In the genomic region with DNA sequence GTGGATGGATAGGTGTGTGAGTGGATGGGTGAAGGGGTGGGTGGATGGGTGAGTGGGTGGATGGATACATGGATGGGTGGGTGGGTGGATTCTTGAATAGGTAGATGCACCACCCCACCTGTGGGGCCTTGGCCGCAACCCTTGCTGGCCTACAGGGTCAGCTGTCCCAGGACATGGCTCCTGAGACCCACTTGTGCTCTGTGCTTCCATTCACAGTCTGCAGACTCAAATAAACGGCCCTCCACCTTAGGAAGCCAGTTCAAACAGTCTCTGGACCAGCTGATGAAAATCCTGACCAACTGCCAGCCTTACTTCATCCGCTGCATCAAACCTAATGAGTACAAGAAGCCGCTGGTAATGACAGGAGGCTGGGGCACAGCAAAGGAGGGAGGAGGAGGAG, we compare ENCODE assay signal across 19 cellular contexts. TPM values are rescaled to one million over a fixed set of nuclear protein-coding genes. Genes with fewer than 3 reads are reported as not detected.
DNase-seq lines count a peak whose midpoint lies in the region; ATAC-seq and TF ChIP-seq lines count a peak whose summit lies in the region.
"Had no signal": no experiment of that assay in that cellular context is flagged by ENCODE, and none has a peak within 500 bp of the region (broad histone marks: within the 10 kb centered on the region; RNA-seq: fewer than 3 reads in every experiment).

No MANE protein-coding gene starts in this region.

- no peaks in the 10 kb centered on the region for H3K27me3 ChIP-seq in right atrium auricular region
- no peaks in the 10 kb centered on the region for H3K27me3 ChIP-seq in HAP-1 (ENCODE audit: low read depth)

- intact Hi-C loops in cardiac septum (cut with DNase I), result loop anchor here (5.0 kb wide), 2 partner anchors 102 to 282 kb away; no protein-coding TSS in a partner anchor

- no peak overlapping the region for H3K27ac ChIP-seq in right atrium auricular region
- H3K27ac ChIP-seq: A549 had no signal

- TF ChIP-seq CTCF in right atrium auricular region (IDR thresholded peaks at IDR 0.05) (no peak), chondrocyte (IDR thresholded peaks at IDR 0.05) (no peak), osteocyte (IDR thresholded peaks at IDR 0.05) (no peak)

- H3K36me3 Mint-ChIP-seq in chondrocyte (ENCODE audit: low read depth) (no peaks in the 10 kb centered on the region), osteocyte (ENCODE audit: unreplicated experiment) (no peaks in the 10 kb centered on the region)

- H3K9me3 Mint-ChIP-seq in chondrocyte (ENCODE audit: low read depth) (no peaks in the 10 kb centered on the region), osteocyte (ENCODE audit: unreplicated experiment) (no peaks in the 10 kb centered on the region)
- H3K9me3 Mint-ChIP-seq: H9, IgD-negative memory B cell had no signal

- H3K4me1 ChIP-seq in right atrium auricular region, result no peaks in the 10 kb centered on the region
- no peaks in the 10 kb centered on the region for H3K4me1 ChIP-seq in HAP-1
- H3K4me1 ChIP-seq: A549 had no signal

- H3K4me3 ChIP-seq in right atrium auricular region (no peak overlapping the region), HAP-1 (no peak overlapping the region)
- H3K4me3 ChIP-seq: A549 had no signal

- H3K36me3 ChIP-seq in right atrium auricular region (no peaks in the 10 kb centered on the region), HAP-1 (replicated peaks) (no peaks in the 10 kb centered on the region)

- H3K9me3 ChIP-seq in right atrium auricular region (no peaks in the 10 kb centered on the region), HAP-1 (no peaks in the 10 kb centered on the region)
- H3K9me3 ChIP-seq: A549 had no signal

- peak; percentile 9 for DNase-seq in cardiac septum (ENCODE audit: low spot score)
- DNase-seq in right atrium auricular region (ENCODE audit: low spot score), result no peak
- DNase-seq in chondrocyte (ENCODE audit: low spot score), result peak; percentile 66
- peak; percentile 59 for DNase-seq in osteocyte (ENCODE audit: extremely low spot score, unreplicated experiment)
- DNase-seq in GF-D8 (lab: John Stamatoyannopoulos, UW), result no peak
- DNase-seq in HAP-1 (ENCODE audit: low spot score in 2 of 2), result no peak
- DNase-seq: C1 segment of cervical spinal cord, DMS 273 treated with DMSO at 0.1 percent for 48 hours, H9, NCI-H1105, NCI-H1694, NCI-H446 treated with DMSO at 0.1 percent for 48 hours, OCI-M1, RPMI8226, SIG-M5 had no signal

- H3K27ac Mint-ChIP-seq in chondrocyte (ENCODE audit: unreplicated experiment) (no peak overlapping the region), osteocyte (ENCODE audit: unreplicated experiment) (no peak overlapping the region)
- H3K27ac Mint-ChIP-seq: H9, IgD-negative memory B cell had no signal

- H3K4me3 Mint-ChIP-seq in chondrocyte (ENCODE audit: unreplicated experiment), result no peak overlapping the region
- H3K4me3 Mint-ChIP-seq in osteocyte (ENCODE audit: unreplicated experiment), result no peak overlapping the region
- H3K4me3 Mint-ChIP-seq: H9, IgD-negative memory B cell had no signal

- ATAC-seq in GM21367 (IDR thresholded peaks at IDR 0.05; ENCODE audit: unreplicated experiment), result no peak
- ATAC-seq: A549 had no signal

- H3K4me1 Mint-ChIP-seq in chondrocyte (ENCODE audit: low read depth) (peaks cover 4% of the 10 kb centered on the region), osteocyte (ENCODE audit: unreplicated experiment) (peaks cover 3% of the 10 kb centered on the region)

- H3K27me3 Mint-ChIP-seq in chondrocyte (ENCODE audit: low read depth) (no peaks in the 10 kb centered on the region), osteocyte (ENCODE audit: unreplicated experiment) (no peaks in the 10 kb centered on the region)
- H3K27me3 Mint-ChIP-seq: IgD-negative memory B cell had no signal

- in situ Hi-C loops in HAP-1 (cut with MboI; ENCODE audit: low sequenced_read_pairs), result no loop called here

RNA-seq across cellular contexts. Expression of a gene that starts 54.4 kb away (rescaled TPM):
- total RNA-seq in cardiac septum (0.78 TPM), right atrium auricular region (under 1 TPM; 0.52 to 0.67 TPM), chondrocyte (0.02 to 0.31 TPM in 2 of 3 replicates, not detected in the other), osteocyte (not detected in 2 replicates)
- total RNA-seq: H9 had no signal

RNA-seq across cellular contexts. Expression of a gene that starts 56.1 kb away (rescaled TPM):
- total RNA-seq in cardiac septum (0.19 TPM), right atrium auricular region (under 1 TPM in 1 of 2 donors, not detected in 1; 0.24 TPM), chondrocyte (not detected in 3 replicates), osteocyte (not detected in 2 replicates)
- total RNA-seq: LHCN-M2 had no signal

Comparison
In these comparisons a context has a peak if more than half of its experiments do, and no peak if none do; other contexts are left out.
1. DNase-seq: peak in cardiac septum (single experiment), chondrocyte (single experiment) and osteocyte (single experiment); none in right atrium auricular region (single experiment), GF-D8 (single experiment) and HAP-1 (0 of 2).